In genomic region chr2:1660656-1661650, GRCh38 we compare ENCODE assay signal across 13 cellular contexts.
"Had no signal": no experiment of that assay in that cellular context is flagged by ENCODE, and none has a peak within 500 bp of the region (broad histone marks: within the 10 kb centered on the region; RNA-seq: fewer than 3 reads in every experiment).

No MANE protein-coding gene starts in this region.

- ATAC-seq: activated T-helper 17 cell treated with anti-CD3 and anti-CD28 coated beads, Interleukin-2, amount 50 U/mL, for 72 hours; esophagus mucosa had no signal

- DNase-seq: activated CD4-positive, alpha-beta T cell treated with anti-CD3 and anti-CD28 coated beads, Interleukin-2, amount 50 U/mL, for 1 hour; activated naive CD4-positive, alpha-beta T cell treated with anti-CD3 and anti-CD28 coated beads, Interleukin-2, amount 10 ng/mL, durations not matched to agents 7 days and 5 days; activated T-cell treated with anti-CD3 and anti-CD28 coated beads for 4 hours; hippocampal formation; kidney; small intestine; stimulated activated CD4-positive, alpha-beta T cell treated with anti-CD3 and anti-CD28 coated beads, Interleukin-4, amount 100 ng/mL, for 24 hours; stimulated activated CD8-positive, alpha-beta memory T cell treated with anti-CD3 and anti-CD28 coated beads, Interleukin-4, amount 100 ng/mL, for 48 hours; stimulated activated naive CD4-positive, alpha-beta T cell treated with Interleukin-2 at 50 U/mL for 16 hours; trophoblast cell had no signal

- H3K9me3 Mint-ChIP-seq: activated naive CD4-positive, alpha-beta T cell treated with anti-CD3 and anti-CD28 coated beads, Interleukin-2, amount 10 ng/mL, durations not matched to agents 7 days and 5 days; activated T-helper 17 cell treated with anti-CD3 and anti-CD28 coated beads, Interleukin-2, amount 50 U/mL, for 72 hours had no signal

- H3K4me3 ChIP-seq: SK-N-MC had no signal

- H3K36me3 Mint-ChIP-seq: activated naive CD4-positive, alpha-beta T cell treated with anti-CD3 and anti-CD28 coated beads, Interleukin-2, amount 10 ng/mL, durations not matched to agents 7 days and 5 days had no signal

- H3K4me1 Mint-ChIP-seq: activated naive CD4-positive, alpha-beta T cell treated with anti-CD3 and anti-CD28 coated beads, Interleukin-2, amount 10 ng/mL, durations not matched to agents 7 days and 5 days; activated T-helper 17 cell treated with anti-CD3 and anti-CD28 coated beads, Interleukin-2, amount 50 U/mL, for 72 hours had no signal

- H3K27ac Mint-ChIP-seq: activated naive CD4-positive, alpha-beta T cell treated with anti-CD3 and anti-CD28 coated beads, Interleukin-2, amount 10 ng/mL, durations not matched to agents 7 days and 5 days; activated T-helper 17 cell treated with anti-CD3 and anti-CD28 coated beads, Interleukin-2, amount 50 U/mL, for 72 hours had no signal

- H3K4me3 Mint-ChIP-seq: activated naive CD4-positive, alpha-beta T cell treated with anti-CD3 and anti-CD28 coated beads, Interleukin-2, amount 10 ng/mL, durations not matched to agents 7 days and 5 days; activated T-helper 17 cell treated with anti-CD3 and anti-CD28 coated beads, Interleukin-2, amount 50 U/mL, for 72 hours had no signal

- H3K27ac ChIP-seq: SK-N-MC had no signal

- H3K27me3 Mint-ChIP-seq: activated naive CD4-positive, alpha-beta T cell treated with anti-CD3 and anti-CD28 coated beads, Interleukin-2, amount 10 ng/mL, durations not matched to agents 7 days and 5 days had no signal
